In genomic region chr2:62216616-62217015, GRCh38 we compare ENCODE assay signal across 11 cellular contexts. TPM values are rescaled to one million over a fixed set of nuclear protein-coding genes. Genes with fewer than 3 reads are reported as not detected.
DNase-seq lines count a peak whose midpoint lies in the region; ATAC-seq, FAIRE-seq and TF ChIP-seq lines count a peak whose summit lies in the region.
"Had no signal": no experiment of that assay in that cellular context is flagged by ENCODE, and none has a peak within 500 bp of the region (broad histone marks: within the 10 kb centered on the region; RNA-seq: fewer than 3 reads in every experiment).

No MANE protein-coding gene starts in this region.

- FAIRE-seq in D721Med (lab: Jason Lieb, UNC) = no peak
- FAIRE-seq: A204.1, keratinocyte had no signal

- ATAC-seq in body of pancreas (peak; percentile 34), HG03565 (IDR thresholded peaks at IDR 0.05; ENCODE audit: unreplicated experiment) (no peak)

- TF ChIP-seq CTCF in body of pancreas (IDR thresholded peaks at IDR 0.05) (no peak), D721Med (IDR thresholded peaks at IDR 0.05; ENCODE audit: insufficient read depth, missing control alignments) (no peak)

- peak; percentile 45 for DNase-seq in SIG-M5 treated with dmso at 0.1 percent for 504 hours (lab: John Stamatoyannopoulos, UW; ENCODE audit: unreplicated experiment)
- no peak for DNase-seq in SIG-M5 (lab: John Stamatoyannopoulos, UW)
- peak; percentile 25 to 58 (median 52) for DNase-seq in body of pancreas
- DNase-seq in kidney tubule cell (ENCODE audit: low spot score) = peak; percentile 65
- DNase-seq in activated effector memory CD4-positive, alpha-beta T cell treated with anti-CD3 and anti-CD28 coated beads, Interleukin-2, amount 50 U/mL, for 16 hours = no peak
- no peak for DNase-seq in D721Med (ENCODE audit: insufficient read length, low spot score)
- DNase-seq: substantia nigra had no signal

- H3K36me3 ChIP-seq in body of pancreas (replicated peaks in 1 of 2; ENCODE audit: insufficient read depth in 1 of 2, low read depth in 2 of 2) (no peaks in the 10 kb centered on the region), subcutaneous abdominal adipose tissue (ENCODE audit: control insufficient read depth in 5 of 5, insufficient read depth in 5 of 5, low read length in 5 of 5) (no peaks in the 10 kb centered on the region)

- H3K9me3 ChIP-seq in body of pancreas (no peaks in the 10 kb centered on the region), subcutaneous abdominal adipose tissue (ENCODE audit: control insufficient read depth in 5 of 5, low read length in 5 of 5) (peaks cover 0 to 8% (median 3%) of the 10 kb centered on the region in 5 donors)

- H3K27ac ChIP-seq in body of pancreas (peak overlapping the region in 3 of 4 donors; percentile 8 to 56 (median 39)), subcutaneous abdominal adipose tissue (ENCODE audit: low read depth, low read length) (peak overlapping the region; percentile 39)

- no peaks in the 10 kb centered on the region for H3K27me3 ChIP-seq in body of pancreas
- no peaks in the 10 kb centered on the region for H3K27me3 ChIP-seq in subcutaneous abdominal adipose tissue (ENCODE audit: control insufficient read depth in 5 of 5, insufficient read depth in 4 of 5, low read length in 5 of 5)

- TF ChIP-seq POLR2A in body of pancreas (IDR thresholded peaks at IDR 0.05) = no peak

- H3K4me3 ChIP-seq in body of pancreas = no peak overlapping the region
- H3K4me3 ChIP-seq in subcutaneous abdominal adipose tissue (ENCODE audit: low read depth in 1 of 5, low read length in 5 of 5) = peak overlapping the region in 2 of 5 donors; percentile 1 to 29

- 50 to 55% methylated on average over 8 of the region's 8 CpGs for WGBS in body of pancreas, 2 donors

- H3K9ac ChIP-seq in subcutaneous abdominal adipose tissue (ENCODE audit: low read length in 5 of 5) = no peak overlapping the region

- intact Hi-C loops in body of pancreas (cut with DNase I) = no loop called here

- H3K4me1 ChIP-seq in body of pancreas = peaks cover 84% of the 10 kb centered on the region
- H3K4me1 ChIP-seq in subcutaneous abdominal adipose tissue (ENCODE audit: control insufficient read depth in 5 of 5, insufficient read depth in 5 of 5, low read length in 5 of 5) = peaks cover 8 to 68% (median 46%) of the 10 kb centered on the region in 5 donors

RNA-seq across cellular contexts. Expression of gene B3GNT2, which starts 20.7 kb away (rescaled TPM):
- total RNA-seq in body of pancreas = 10 to 100 TPM; 12.2 to 15.8 TPM

Comparison
In these comparisons a context has a peak if more than half of its experiments do, and no peak if none do; other contexts are left out.
1. DNase-seq: peak in SIG-M5 treated with dmso at 0.1 percent for 504 hours (single experiment), body of pancreas (4 of 4) and kidney tubule cell (single experiment); none in SIG-M5 (single experiment), activated effector memory CD4-positive, alpha-beta T cell treated with anti-CD3 and anti-CD28 coated beads, Interleukin-2, amount 50 U/mL, for 16 hours (single experiment) and D721Med (single experiment).